In the genomic region with DNA sequence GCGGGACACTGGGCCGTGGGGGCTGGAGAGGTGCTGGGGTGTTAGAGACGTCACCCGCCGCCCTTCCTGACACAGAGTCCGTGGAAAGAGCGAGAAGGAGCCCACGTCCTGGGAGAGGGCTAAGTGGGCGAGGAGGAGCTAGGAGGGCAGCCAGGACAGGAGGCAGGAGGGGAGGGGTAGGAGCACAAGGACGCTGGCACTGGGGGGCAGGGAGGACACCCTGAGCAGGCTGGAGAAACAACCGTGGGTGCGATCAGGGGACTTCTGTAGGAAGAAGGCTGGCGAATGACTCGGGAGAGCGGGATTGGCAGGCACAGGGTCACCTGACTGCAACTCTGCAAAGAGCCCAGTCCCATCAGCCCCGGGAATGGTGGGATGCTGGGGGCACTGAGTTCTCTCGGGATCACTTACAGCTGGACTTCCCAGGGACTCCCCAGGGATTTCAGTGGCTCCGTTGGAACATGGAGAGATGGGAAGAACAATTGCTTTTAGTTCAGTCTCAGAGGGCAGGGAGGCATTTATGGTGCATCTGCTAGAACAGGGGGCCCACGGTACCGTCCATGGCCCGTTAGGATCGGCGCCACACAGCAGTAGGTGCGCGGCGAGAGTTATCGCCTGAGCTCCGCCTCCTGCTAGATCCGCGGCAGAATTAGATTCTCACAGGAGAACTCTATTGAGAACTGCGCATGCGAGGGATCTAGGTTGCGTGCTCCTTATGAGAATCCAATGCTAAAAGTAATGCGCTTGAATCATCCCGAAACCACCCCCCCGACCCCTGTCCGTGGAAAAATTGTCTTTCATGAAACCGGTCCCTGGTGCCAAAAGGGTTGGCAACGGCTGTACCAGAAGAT, we compare ENCODE assay signal across 8 cellular contexts. TPM values are rescaled to one million over a fixed set of nuclear protein-coding genes. Genes with fewer than 3 reads are reported as not detected.
DNase-seq lines count a peak whose midpoint lies in the region; ATAC-seq and TF ChIP-seq lines count a peak whose summit lies in the region.

No MANE protein-coding gene starts in this region.

- H3K4me1 Mint-ChIP-seq in activated CD4-positive, alpha-beta T cell treated with anti-CD3 and anti-CD28 coated beads for 36 hours, result peaks cover 9% of the 10 kb centered on the region
- peaks cover 7% of the 10 kb centered on the region for H3K4me1 Mint-ChIP-seq in T-helper 2 cell treated with Interferon-gamma antibody and Interleukin-4, amounts not matched to agents 5 μg/mL and 100 μg/mL, for 36 hours (ENCODE audit: low read depth)

- ATAC-seq in activated CD4-positive, alpha-beta T cell treated with anti-CD3 and anti-CD28 coated beads for 36 hours, result peak; percentile 49
- ATAC-seq in foreskin keratinocyte, result peak; percentile 60
- no peak for ATAC-seq in HG02852 (IDR thresholded peaks at IDR 0.05; ENCODE audit: unreplicated experiment)
- ATAC-seq in HG03442 (IDR thresholded peaks at IDR 0.05; ENCODE audit: unreplicated experiment), result no peak

- intact Hi-C loops in activated CD4-positive, alpha-beta T cell treated with anti-CD3 and anti-CD28 coated beads for 36 hours (cut with DNase I, micrococcal nuclease), result loop anchor here (5.0 to 10.0 kb wide), 3 partner anchors 311 to 386 kb away; no protein-coding TSS in a partner anchor

- no peaks in the 10 kb centered on the region for H3K27me3 Mint-ChIP-seq in activated CD4-positive, alpha-beta T cell treated with anti-CD3 and anti-CD28 coated beads for 36 hours
- peaks cover 20% of the 10 kb centered on the region for H3K27me3 Mint-ChIP-seq in T-helper 2 cell treated with Interferon-gamma antibody and Interleukin-4, amounts not matched to agents 5 μg/mL and 100 μg/mL, for 36 hours (ENCODE audit: low read depth)

- H3F3A ChIP-seq in smooth muscle cell (ENCODE audit: low read depth), result no peaks in the 10 kb centered on the region

- no peaks in the 10 kb centered on the region for H3K9me3 Mint-ChIP-seq in activated CD4-positive, alpha-beta T cell treated with anti-CD3 and anti-CD28 coated beads for 36 hours (ENCODE audit: low read depth)
- H3K9me3 Mint-ChIP-seq in T-helper 2 cell treated with Interferon-gamma antibody and Interleukin-4, amounts not matched to agents 5 μg/mL and 100 μg/mL, for 36 hours, result no peaks in the 10 kb centered on the region

- no peaks in the 10 kb centered on the region for H4K20me1 ChIP-seq in smooth muscle cell (ENCODE audit: low read depth)

- H3K9ac ChIP-seq in smooth muscle cell (ENCODE audit: low read depth), result no peak overlapping the region

- H3K27me3 ChIP-seq in foreskin keratinocyte (no peaks in the 10 kb centered on the region), smooth muscle cell (ENCODE audit: low read depth) (no peaks in the 10 kb centered on the region)

- no peaks in the 10 kb centered on the region for H3K79me2 ChIP-seq in smooth muscle cell (ENCODE audit: low read depth)

- CTCF ChIA-PET in activated CD4-positive, alpha-beta T cell treated with anti-CD3 and anti-CD28 coated beads for 36 hours (lab: Charles Lee), result interaction anchor here (0.6 to 2.2 kb wide), 2 partner anchors 24 to 47 kb away, joined by 4 to 6 read pairs; a partner anchor contains a TSS

- H3K4me3 ChIP-seq in retinal pigment epithelial cell (ENCODE audit: low read length), result peak overlapping the region; percentile 62
- H3K4me3 ChIP-seq in smooth muscle cell, result no peak overlapping the region

- H3K4me1 ChIP-seq in foreskin keratinocyte (peaks cover 4% of the 10 kb centered on the region), smooth muscle cell (ENCODE audit: low read depth) (no peaks in the 10 kb centered on the region)

- H3K36me3 ChIP-seq in smooth muscle cell (ENCODE audit: low read depth), result no peaks in the 10 kb centered on the region

- no peak for TF ChIP-seq CTCF in foreskin keratinocyte (conservative IDR thresholded peaks at IDR 0.05)
- TF ChIP-seq CTCF in retinal pigment epithelial cell (conservative IDR thresholded peaks at IDR 0.05; ENCODE audit: low read depth, low read length), result no peak
- no peak for TF ChIP-seq CTCF in smooth muscle cell (IDR thresholded peaks at IDR 0.05; ENCODE audit: borderline replicate concordance, insufficient read depth, poor library complexity, severe bottlenecking)

- H3K9me3 ChIP-seq in smooth muscle cell (replicated peaks; ENCODE audit: low read depth), result no peaks in the 10 kb centered on the region

- H3K27ac ChIP-seq in foreskin keratinocyte (peak overlapping the region; percentile 73), smooth muscle cell (ENCODE audit: low read depth) (no peak overlapping the region)

- DNase-seq in activated CD4-positive, alpha-beta T cell treated with anti-CD3 and anti-CD28 coated beads for 36 hours, result peak; percentile 19
- no peak for DNase-seq in activated CD4-positive, alpha-beta T cell treated with anti-CD3 and anti-CD28 coated beads for 1 hour
- no peak for DNase-seq in T-helper 2 cell treated with Interferon-gamma antibody and Interleukin-4, amounts not matched to agents 5 μg/mL and 100 μg/mL, for 36 hours (ENCODE audit: low spot score)
- DNase-seq in foreskin keratinocyte, result peak in 1 of 2 donors; percentile 49
- DNase-seq in retinal pigment epithelial cell (ENCODE audit: low read depth), result no peak
- no peak for DNase-seq in smooth muscle cell (lab: John Stamatoyannopoulos, UW; ENCODE audit: unreplicated experiment)

- no peak overlapping the region for H3K27ac Mint-ChIP-seq in activated CD4-positive, alpha-beta T cell treated with anti-CD3 and anti-CD28 coated beads for 36 hours
- H3K27ac Mint-ChIP-seq in T-helper 2 cell treated with Interferon-gamma antibody and Interleukin-4, amounts not matched to agents 5 μg/mL and 100 μg/mL, for 36 hours, result no peak overlapping the region

- POLR2A ChIA-PET in activated CD4-positive, alpha-beta T cell treated with anti-CD3 and anti-CD28 coated beads for 36 hours (lab: Charles Lee), result interaction anchor here (1.1 kb wide), 1 partner anchor 26 kb away, joined by 4 read pairs; no protein-coding TSS in a partner anchor

- H3K36me3 Mint-ChIP-seq in activated CD4-positive, alpha-beta T cell treated with anti-CD3 and anti-CD28 coated beads for 36 hours (ENCODE audit: low read depth), result peaks cover 24% of the 10 kb centered on the region
- H3K36me3 Mint-ChIP-seq in T-helper 2 cell treated with Interferon-gamma antibody and Interleukin-4, amounts not matched to agents 5 μg/mL and 100 μg/mL, for 36 hours (ENCODE audit: low read depth), result peaks cover 17% of the 10 kb centered on the region

- WGBS in smooth muscle cell (ENCODE audit: low lambda C conversion rate), result 95% methylated on average over 38 of the region's 39 CpGs

- H2AFZ ChIP-seq in smooth muscle cell (ENCODE audit: low read depth), result no peak overlapping the region

- peak overlapping the region; percentile 45 for H3K4me3 Mint-ChIP-seq in activated CD4-positive, alpha-beta T cell treated with anti-CD3 and anti-CD28 coated beads for 36 hours
- peak overlapping the region; percentile 68 for H3K4me3 Mint-ChIP-seq in T-helper 2 cell treated with Interferon-gamma antibody and Interleukin-4, amounts not matched to agents 5 μg/mL and 100 μg/mL, for 36 hours

- H3K4me2 ChIP-seq in smooth muscle cell, result no peak overlapping the region

RNA-seq across cellular contexts. Expression of a gene that starts 24.3 kb away (rescaled TPM):
- total RNA-seq in activated CD4-positive, alpha-beta T cell treated with anti-CD3 and anti-CD28 coated beads for 36 hours, result 10 to 100 TPM; 36.5 to 39.9 TPM
- 25.3 and 28.4 TPM in 2 replicates for total RNA-seq in foreskin keratinocyte
- polyA plus RNA-seq in foreskin keratinocyte, result 12.6 and 16.6 TPM in 2 replicates
- total RNA-seq in smooth muscle cell, result 12.8 and 22.7 TPM in 2 replicates
- polyA plus RNA-seq in smooth muscle cell, result 8.0 and 12.0 TPM in 2 replicates

RNA-seq across cellular contexts. Expression of a gene that starts 24.5 kb away (rescaled TPM):
- total RNA-seq in activated CD4-positive, alpha-beta T cell treated with anti-CD3 and anti-CD28 coated beads for 36 hours, result 10 to 100 TPM in 1 of 2 experiments, 1 to 10 TPM in 1; 9.9 to 12.9 TPM
- 12.1 and 12.9 TPM in 2 replicates for total RNA-seq in foreskin keratinocyte
- polyA plus RNA-seq in foreskin keratinocyte, result 12.8 and 14.3 TPM in 2 replicates
- 9.6 and 10.9 TPM in 2 replicates for total RNA-seq in smooth muscle cell
- polyA plus RNA-seq in smooth muscle cell, result 8.5 and 8.6 TPM in 2 replicates

RNA-seq across cellular contexts. Expression of a gene that starts 46.2 kb away (rescaled TPM):
- total RNA-seq in activated CD4-positive, alpha-beta T cell treated with anti-CD3 and anti-CD28 coated beads for 36 hours, result 10 to 100 TPM in 1 of 2 experiments, 1 to 10 TPM in 1; 9.9 to 10.2 TPM
- total RNA-seq in foreskin keratinocyte (17.1 TPM in 2 replicates), smooth muscle cell (5.2 and 7.9 TPM in 2 replicates)
- polyA plus RNA-seq in foreskin keratinocyte (20.7 and 23.3 TPM in 2 replicates), smooth muscle cell (9.2 and 17.9 TPM in 2 replicates)

RNA-seq across cellular contexts. Expression of a gene that starts 46.7 kb away (rescaled TPM):
- 10 to 100 TPM; 11.7 to 15.9 TPM for total RNA-seq in activated CD4-positive, alpha-beta T cell treated with anti-CD3 and anti-CD28 coated beads for 36 hours
- total RNA-seq in foreskin keratinocyte (7.4 and 8.2 TPM in 2 replicates), smooth muscle cell (6.9 and 9.9 TPM in 2 replicates)
- polyA plus RNA-seq in foreskin keratinocyte (5.6 and 5.7 TPM in 2 replicates), smooth muscle cell (7.7 and 8.2 TPM in 2 replicates)

Comparison
In these comparisons a context has a peak if more than half of its experiments do, and no peak if none do; other contexts are left out.
1. ATAC-seq: peak in activated CD4-positive, alpha-beta T cell treated with anti-CD3 and anti-CD28 coated beads for 36 hours (single experiment) and foreskin keratinocyte (single experiment); none in HG02852 (single experiment) and HG03442 (single experiment).